In the genomic region with DNA sequence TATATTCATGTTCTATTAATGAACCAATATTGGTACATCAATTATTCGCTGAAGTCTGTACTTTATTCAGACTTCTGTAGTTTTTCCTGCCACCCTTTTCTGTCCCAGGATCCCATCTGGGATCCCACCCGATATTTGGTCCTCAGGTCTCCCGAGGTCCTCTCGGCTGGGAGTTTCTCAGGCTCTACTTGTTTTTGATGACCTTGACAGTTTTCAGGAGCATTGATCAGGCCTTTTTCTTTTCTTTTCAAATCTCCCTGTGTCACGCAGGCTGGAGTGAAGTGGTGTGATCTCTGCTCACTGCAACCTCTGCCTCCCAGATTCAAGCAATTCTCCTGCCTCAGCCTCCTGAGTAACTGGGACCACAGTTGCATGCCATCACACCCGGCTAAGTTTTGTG, we compare ENCODE assay signal across 21 cellular contexts. TPM values are rescaled to one million over a fixed set of nuclear protein-coding genes. Genes with fewer than 3 reads are reported as not detected.
DNase-seq lines count a peak whose midpoint lies in the region; ATAC-seq, FAIRE-seq and TF ChIP-seq lines count a peak whose summit lies in the region.
"Had no signal": no experiment of that assay in that cellular context is flagged by ENCODE, and none has a peak within 500 bp of the region (broad histone marks: within the 10 kb centered on the region; RNA-seq: fewer than 3 reads in every experiment).

No MANE protein-coding gene starts in this region.

- no peak overlapping the region for H3K27ac Mint-ChIP-seq in natural killer cell treated with Interleukin-12 subunit alpha and Interleukin-12 subunit beta and Interleukin-15 and Interleukin-18, amount 100 ng/mL, for 72 hours
- no peak overlapping the region for H3K27ac Mint-ChIP-seq in natural killer cell
- H3K27ac Mint-ChIP-seq: CD4-positive, alpha-beta T cell had no signal

- no peak for TF ChIP-seq RAD21 in IMR-90 (IDR thresholded peaks at IDR 0.05; ENCODE audit: low read length)

- no peak for ATAC-seq in natural killer cell treated with Interleukin-12 subunit alpha and Interleukin-12 subunit beta and Interleukin-15 and Interleukin-18, amount 100 ng/mL, for 72 hours
- ATAC-seq in natural killer cell (no peak), IMR-90 (ENCODE audit: low read depth) (no peak)
- ATAC-seq: GM12878 had no signal

- no peak overlapping the region for H3K4me3 Mint-ChIP-seq in natural killer cell treated with Interleukin-12 subunit alpha and Interleukin-12 subunit beta and Interleukin-15 and Interleukin-18, amount 100 ng/mL, for 72 hours
- no peak overlapping the region for H3K4me3 Mint-ChIP-seq in natural killer cell
- H3K4me3 Mint-ChIP-seq: CD4-positive, alpha-beta T cell; CD8-positive, alpha-beta memory T cell had no signal

- TF ChIP-seq CTCF in natural killer cell (IDR thresholded peaks at IDR 0.05) (no peak), IMR-90 (conservative IDR thresholded peaks at IDR 0.05; ENCODE audit: low read depth, low read length) (no peak), kidney (IDR thresholded peaks at IDR 0.05; ENCODE audit: borderline replicate concordance, extremely low read depth, insufficient read depth) (no peak)

- 92% methylated on average over 2 of the region's 6 CpGs; no CpG with 5 or more reads in 1 of the 2 experiments for WGBS in IMR-90 (ENCODE audit: extremely low coverage in 2 of 2, insufficient read length in 1 of 2), 2 experiments

- no TSS peak for BruUV-seq in IMR-90 (replicated peaks; lab: Mats Ljungman, UMichigan)

- intact Hi-C loops in natural killer cell (cut with micrococcal nuclease), result no loop called here
- intact Hi-C loops in IMR-90 (cut with micrococcal nuclease), result no loop called here
- intact Hi-C loops in kidney (cut with DNase I), result no loop called here

- no peak overlapping the region for H3K14ac ChIP-seq in IMR-90 (replicated peaks; ENCODE audit: low read depth, low read length)

- no peak overlapping the region for H2BK15ac ChIP-seq in IMR-90 (ENCODE audit: low read depth, low read length)

- H3K36me3 ChIP-seq in IMR-90 (ENCODE audit: control insufficient read depth, insufficient read depth, low read length), result no peaks in the 10 kb centered on the region
- H3K36me3 ChIP-seq in kidney (ENCODE audit: control insufficient read depth in 1 of 2, insufficient read depth in 2 of 2, low read length in 2 of 2), result no peaks in the 10 kb centered on the region

- no peak overlapping the region for H3K4me2 ChIP-seq in IMR-90 (ENCODE audit: low read depth, low read length)

- no peaks in the 10 kb centered on the region for H3K4me1 ChIP-seq in IMR-90 (ENCODE audit: control insufficient read depth, insufficient read depth, low read length)
- H3K4me1 ChIP-seq in kidney (ENCODE audit: control insufficient read depth in 1 of 2, insufficient read depth in 1 of 2, low read depth in 1 of 2, low read length in 2 of 2), result no peaks in the 10 kb centered on the region

- H2BK20ac ChIP-seq in IMR-90 (ENCODE audit: low read depth, low read length), result no peak overlapping the region

- H3K27me3 Mint-ChIP-seq in natural killer cell treated with Interleukin-12 subunit alpha and Interleukin-12 subunit beta and Interleukin-15 and Interleukin-18, amount 100 ng/mL, for 72 hours, result no peaks in the 10 kb centered on the region
- no peaks in the 10 kb centered on the region for H3K27me3 Mint-ChIP-seq in natural killer cell (ENCODE audit: low read depth in 2 of 2)
- H3K27me3 Mint-ChIP-seq: CD4-positive, alpha-beta T cell had no signal

- no peak overlapping the region for H2AK9ac ChIP-seq in IMR-90 (replicated peaks; ENCODE audit: low read depth, low read length, poor library complexity)

- no peak overlapping the region for H2BK5ac ChIP-seq in IMR-90 (ENCODE audit: low read depth, low read length, poor library complexity, severe bottlenecking)

- peak; percentile 41 for DNase-seq in natural killer cell treated with Interleukin-12 subunit alpha and Interleukin-12 subunit beta and Interleukin-15 and Interleukin-18, amount 100 ng/mL, for 72 hours (ENCODE audit: low spot score)
- no peak for DNase-seq in natural killer cell
- no peak for DNase-seq in IMR-90
- DNase-seq in kidney, result peak; percentile 12
- DNase-seq in pons (ENCODE audit: low spot score), result no peak
- no peak for DNase-seq in NCI-H510A (lab: John Stamatoyannopoulos, UW)
- DNase-seq: 8988T; C1 segment of cervical spinal cord; CD4-positive, alpha-beta T cell; CD8-positive, alpha-beta memory T cell; DMS 273 treated with DMSO at 0.1 percent for 48 hours; DMS79; EL; GDM1; GM23248; H7; HCEC 1CT had no signal

- H3K9me3 ChIP-seq in IMR-90 (ENCODE audit: control insufficient read depth, insufficient read depth, low read length) (no peaks in the 10 kb centered on the region), kidney (ENCODE audit: control insufficient read depth in 1 of 2, low read length in 2 of 2) (no peaks in the 10 kb centered on the region)

- no peaks in the 10 kb centered on the region for H4K20me1 ChIP-seq in IMR-90 (ENCODE audit: insufficient read depth, low read length)

- no peak overlapping the region for H4K5ac ChIP-seq in IMR-90 (ENCODE audit: low read depth, low read length)

- H3K27ac ChIP-seq in IMR-90 (ENCODE audit: insufficient read depth, low read length) (no peak overlapping the region), kidney (ENCODE audit: low read depth in 2 of 2, low read length in 2 of 2) (no peak overlapping the region)
- H3K27ac ChIP-seq: GM23248 had no signal

- H3K9ac ChIP-seq in IMR-90 (ENCODE audit: low read depth, low read length) (no peak overlapping the region), kidney (ENCODE audit: low read length in 2 of 2) (no peak overlapping the region)
- H3K9ac ChIP-seq: GM23248 had no signal

- dilution Hi-C loops in IMR-90 (cut with HindIII; ENCODE audit: low sequenced_read_pairs, unreplicated experiment), result no loop called here

- no peak overlapping the region for H2AFZ ChIP-seq in IMR-90 (replicated peaks; ENCODE audit: low read length, poor library complexity)
- H2AFZ ChIP-seq: GM23248 had no signal

- CTCF ChIA-PET in IMR-90 (lab: Yijun Ruan, JAX), result no interaction called here

- no peak overlapping the region for H3K23ac ChIP-seq in IMR-90 (ENCODE audit: low read depth, low read length)

- no peak overlapping the region for H4K8ac ChIP-seq in IMR-90 (ENCODE audit: low read depth in 2 of 2, low read length in 2 of 2)

- no peaks in the 10 kb centered on the region for H3K36me3 Mint-ChIP-seq in natural killer cell treated with Interleukin-12 subunit alpha and Interleukin-12 subunit beta and Interleukin-15 and Interleukin-18, amount 100 ng/mL, for 72 hours
- no peaks in the 10 kb centered on the region for H3K36me3 Mint-ChIP-seq in natural killer cell

- no peak for FAIRE-seq in kidney (lab: Jason Lieb, UNC)
- FAIRE-seq: D721Med, GM12878, GM19239, H1 had no signal

- H3K18ac ChIP-seq in IMR-90 (ENCODE audit: low read depth, low read length), result no peak overlapping the region

- H3K4ac ChIP-seq in IMR-90 (ENCODE audit: low read depth, low read length), result no peak overlapping the region

- no peaks in the 10 kb centered on the region for H3K9me1 ChIP-seq in IMR-90 (ENCODE audit: insufficient read depth, low read length)

- H3K56ac ChIP-seq in IMR-90 (ENCODE audit: extremely low read depth, insufficient read depth, low read length), result no peak overlapping the region

- 0 out of 4 replicates have a peak, but pooled peaks cover 0 to 4% of the 10 kb centered on the region in 2 experiments for H3K79me1 ChIP-seq in IMR-90 (ENCODE audit: low read depth in 1 of 2, low read length in 2 of 2)

- POLR2A ChIA-PET in IMR-90 (lab: Charles Lee; ENCODE audit: unreplicated experiment), result no interaction called here

- no peak overlapping the region for H4K91ac ChIP-seq in IMR-90 (ENCODE audit: insufficient read depth, low read depth, low read length)

- no peak overlapping the region for H2BK120ac ChIP-seq in IMR-90 (ENCODE audit: low read depth, low read length)

- in situ Hi-C loops in IMR-90 (cut with MboI; ENCODE audit: low sequenced_read_pairs), result no loop called here

- no peaks in the 10 kb centered on the region for H3K9me3 Mint-ChIP-seq in natural killer cell treated with Interleukin-12 subunit alpha and Interleukin-12 subunit beta and Interleukin-15 and Interleukin-18, amount 100 ng/mL, for 72 hours
- no peaks in the 10 kb centered on the region for H3K9me3 Mint-ChIP-seq in natural killer cell
- H3K9me3 Mint-ChIP-seq: CD4-positive, alpha-beta T cell; CD8-positive, alpha-beta memory T cell had no signal

- no peaks in the 10 kb centered on the region for H3K27me3 ChIP-seq in IMR-90 (ENCODE audit: control insufficient read depth, insufficient read depth, low read length)

- H3K4me1 Mint-ChIP-seq in natural killer cell treated with Interleukin-12 subunit alpha and Interleukin-12 subunit beta and Interleukin-15 and Interleukin-18, amount 100 ng/mL, for 72 hours (ENCODE audit: low read depth in 2 of 2), result peaks cover 15 to 17% of the 10 kb centered on the region in 2 donors
- H3K4me1 Mint-ChIP-seq in natural killer cell, result peaks cover 25 to 26% of the 10 kb centered on the region in 2 donors

- TF ChIP-seq POLR2A in IMR-90 (IDR thresholded peaks at IDR 0.05; ENCODE audit: low read depth, low read length), result no peak

- no peak overlapping the region for H3K4me3 ChIP-seq in IMR-90 (ENCODE audit: insufficient read depth, low read depth, low read length)
- H3K4me3 ChIP-seq in kidney (ENCODE audit: low read length in 2 of 2), result no peak overlapping the region
- H3K4me3 ChIP-seq: GM12878, GM23248 had no signal

- no peak overlapping the region for H2AK5ac ChIP-seq in IMR-90 (ENCODE audit: low read depth, low read length)

TF ChIP-seq in IMR-90, 13 proteins besides CTCF, POLR2A, EP300 and RAD21:
- peak; percentile 48; the same call in 1 of the 2 replicates for TF ChIP-seq MAFK (IDR thresholded peaks at IDR 0.05; ENCODE audit: low read depth, low read length)
- no peak for TF ChIP-seq SMC3 (IDR thresholded peaks at IDR 0.05; ENCODE audit: low read depth, low read length)

RNA-seq across cellular contexts. Expression of gene BRI3BP, which starts 11.2 kb away (rescaled TPM):
- total RNA-seq in natural killer cell treated with Interleukin-12 subunit alpha and Interleukin-12 subunit beta and Interleukin-15 and Interleukin-18, amount 100 ng/mL, for 72 hours, result 10 to 100 TPM; 16.5 to 30.0 TPM
- total RNA-seq in natural killer cell, result 1 to 10 TPM; 4.2 to 6.8 (median 5.4) TPM
- 2.5 and 4.2 TPM in 2 replicates for total RNA-seq in IMR-90 (2012; rRNA removed)
- polyA plus RNA-seq in IMR-90 (2012; rRNA removed), result 2.5 and 2.8 TPM in 2 replicates
- polyA plus RNA-seq in IMR-90 (2012; cell fraction: cytosol; rRNA removed), result 1.6 and 2.2 TPM in 2 replicates
- 0.62 and 0.73 TPM in 2 replicates for polyA plus RNA-seq in IMR-90 (2012; cell fraction: nucleus; rRNA removed; ENCODE audit: low replicate concordance)
- total RNA-seq in kidney, result 8.8 TPM
- 6.8 TPM for polyA plus RNA-seq in kidney (ENCODE audit: insufficient read depth, low read depth, low replicate concordance)

RNA-seq across cellular contexts. Expression of gene DHX37, which starts 15.7 kb away (rescaled TPM):
- 10 to 100 TPM; 35.5 to 70.3 TPM for total RNA-seq in natural killer cell treated with Interleukin-12 subunit alpha and Interleukin-12 subunit beta and Interleukin-15 and Interleukin-18, amount 100 ng/mL, for 72 hours
- total RNA-seq in natural killer cell (10 to 100 TPM; 27.9 to 31.6 (median 30.1) TPM), IMR-90 (2012; rRNA removed) (9.1 and 10.8 TPM in 2 replicates), kidney (20.3 TPM)
- polyA plus RNA-seq in IMR-90 (2012; rRNA removed) (12.7 and 14.2 TPM in 2 replicates), kidney (ENCODE audit: insufficient read depth, low read depth, low replicate concordance) (6.1 TPM)
- polyA plus RNA-seq in IMR-90 (2012; cell fraction: cytosol; rRNA removed), result 11.3 and 11.8 TPM in 2 replicates
- polyA plus RNA-seq in IMR-90 (2012; cell fraction: nucleus; rRNA removed; ENCODE audit: low replicate concordance), result 24.7 and 49.4 TPM in 2 replicates

Comparison
In these comparisons a context has a peak if more than half of its experiments do, and no peak if none do; other contexts are left out.
1. DNase-seq: peak in natural killer cell treated with Interleukin-12 subunit alpha and Interleukin-12 subunit beta and Interleukin-15 and Interleukin-18, amount 100 ng/mL, for 72 hours (single experiment) and kidney (single experiment); none in natural killer cell (single experiment), IMR-90 (single experiment), pons (single experiment) and NCI-H510A (single experiment).